Comparison of ENCODE assay signal across 8 cellular contexts in the genomic region with DNA sequence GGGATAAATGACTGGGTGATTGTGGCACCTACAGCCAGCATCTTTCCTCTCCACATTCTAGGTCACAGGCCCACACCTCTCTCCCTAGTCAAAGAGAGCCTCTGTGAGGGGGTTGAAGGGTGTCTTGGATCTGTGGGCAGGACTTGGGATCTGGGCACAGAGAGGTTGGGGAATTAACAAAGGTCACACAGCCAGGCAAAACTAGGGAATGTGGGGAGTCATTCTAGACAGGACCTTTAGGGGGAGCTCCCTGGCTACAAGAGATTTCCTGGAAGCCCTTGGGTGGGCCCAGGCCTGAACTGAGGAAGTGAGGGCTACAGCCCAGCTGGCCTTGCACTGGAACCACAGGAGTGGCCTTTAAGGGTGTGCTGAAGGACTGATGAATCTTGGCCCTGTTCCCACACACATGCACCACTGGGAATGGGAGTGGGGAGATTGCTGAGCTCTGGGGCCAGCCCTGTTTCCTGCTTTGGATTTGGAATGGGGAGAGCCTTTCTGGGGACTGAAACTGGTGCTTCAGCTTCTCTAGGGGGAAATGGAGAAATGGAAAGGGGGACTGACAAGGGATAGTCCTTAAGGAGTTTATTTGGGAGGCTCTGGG. TPM values are rescaled to one million over a fixed set of nuclear protein-coding genes. Genes with fewer than 3 reads are reported as not detected.
DNase-seq lines count a peak whose midpoint lies in the region; ATAC-seq and TF ChIP-seq lines count a peak whose summit lies in the region.

No MANE protein-coding gene starts in this region.

- H3K27ac Mint-ChIP-seq in effector memory CD8-positive, alpha-beta T cell = peak overlapping the region; percentile 86 to 90
- H3K27ac Mint-ChIP-seq in memory B cell = peak overlapping the region; percentile 97

- intact Hi-C loops in transverse colon (cut with DNase I; ENCODE audit: low total_unique reads) = loop anchor here (5.0 kb wide), 1 partner anchor 112 kb away; no protein-coding TSS in a partner anchor

- TF ChIP-seq EP300 in transverse colon (IDR thresholded peaks at IDR 0.05; ENCODE audit: low read depth) = no peak

- H3K4me1 Mint-ChIP-seq in effector memory CD8-positive, alpha-beta T cell (ENCODE audit: low read depth in 2 of 2) = peaks cover 35 to 41% of the 10 kb centered on the region in 2 donors
- H3K4me1 Mint-ChIP-seq in memory B cell = peaks cover 62% of the 10 kb centered on the region

- ATAC-seq in effector memory CD8-positive, alpha-beta T cell (replicated peaks) = no peak
- ATAC-seq in memory B cell (ENCODE audit: low read depth) (peak; percentile 9), HG02798 (IDR thresholded peaks at IDR 0.05; ENCODE audit: poor library complexity, unreplicated experiment) (no peak)

- in situ Hi-C loops in transverse colon (cut with MboI; ENCODE audit: low pct_ligation_motif_present in 1 of 4, low pct_unique_long_range_greater_than_20kb in 1 of 4, low sequenced_read_pairs in 3 of 4) = loop anchor here in 2 of 4 donors (10.0 to 25.0 kb wide), 2 partner anchors 59 to 127 kb away; no protein-coding TSS in a partner anchor

- no peak overlapping the region for H3K4me3 ChIP-seq in transverse colon

- no peaks in the 10 kb centered on the region for H3K9me3 Mint-ChIP-seq in effector memory CD8-positive, alpha-beta T cell
- no peaks in the 10 kb centered on the region for H3K9me3 Mint-ChIP-seq in memory B cell

- DNase-seq in NCI-H748 (lab: John Stamatoyannopoulos, UW; ENCODE audit: unreplicated experiment) = peak; percentile 55
- DNase-seq in NCI-H748 treated with DMSO at 0.1 percent for 48 hours (lab: John Stamatoyannopoulos, UW) = no peak
- DNase-seq in SW 1271 (lab: John Stamatoyannopoulos, UW) = peak; percentile 59 to 60
- DNase-seq in effector memory CD8-positive, alpha-beta T cell = no peak
- peak in 1 of 2 donors; percentile 52 for DNase-seq in memory B cell (ENCODE audit: low spot score in 2 of 2)
- peak; percentile 87 for DNase-seq in transverse colon

- peak; percentile 13 for TF ChIP-seq POLR2A in transverse colon (IDR thresholded peaks at IDR 0.05)

- H3K27me3 Mint-ChIP-seq in effector memory CD8-positive, alpha-beta T cell = no peaks in the 10 kb centered on the region
- no peaks in the 10 kb centered on the region for H3K27me3 Mint-ChIP-seq in memory B cell

- peak overlapping the region; percentile 94 for H3K27ac ChIP-seq in KOPT-K1 (ENCODE audit: low read depth, low read length, poor library complexity, severe bottlenecking)
- peak overlapping the region; percentile 86 to 96 (median 91) for H3K27ac ChIP-seq in transverse colon

- TF ChIP-seq CTCF in transverse colon (IDR thresholded peaks at IDR 0.05) = peak; percentile 53 to 83 (median 65)

- H3K36me3 ChIP-seq in KOPT-K1 (ENCODE audit: insufficient read depth, low read length) (peaks cover 16% of the 10 kb centered on the region; the same call in 1 of the 2 replicates), transverse colon (no peaks in the 10 kb centered on the region)

- H3K4me1 ChIP-seq in transverse colon = peaks cover 29 to 49% (median 42%) of the 10 kb centered on the region in 4 donors

- no peaks in the 10 kb centered on the region for H3K27me3 ChIP-seq in transverse colon

- H3K9me3 ChIP-seq in KOPT-K1 (ENCODE audit: insufficient read depth, low read length, poor library complexity, severe bottlenecking) = no peaks in the 10 kb centered on the region
- H3K9me3 ChIP-seq in transverse colon = no peaks in the 10 kb centered on the region

- peak overlapping the region; percentile 68 to 74 for H3K4me3 Mint-ChIP-seq in effector memory CD8-positive, alpha-beta T cell
- peak overlapping the region; percentile 94 for H3K4me3 Mint-ChIP-seq in memory B cell

- peaks cover 25% of the 10 kb centered on the region for H3K36me3 Mint-ChIP-seq in effector memory CD8-positive, alpha-beta T cell (ENCODE audit: insufficient read depth)
- H3K36me3 Mint-ChIP-seq in memory B cell = no peaks in the 10 kb centered on the region

RNA-seq across cellular contexts. Expression of a gene that starts 12.4 kb away (rescaled TPM):
- total RNA-seq in transverse colon = 10 to 100 TPM; 26.5 to 50.7 (median 36.2) TPM

Comparison
In these comparisons a context has a peak if more than half of its experiments do, and no peak if none do; other contexts are left out.
1. DNase-seq: peak in NCI-H748 (single experiment), SW 1271 (2 of 2) and transverse colon (single experiment); none in NCI-H748 treated with DMSO at 0.1 percent for 48 hours (single experiment) and effector memory CD8-positive, alpha-beta T cell (0 of 3).